Comparison of ENCODE assay signal across 8 cellular contexts in genomic region chr17:45784583-45785372, GRCh38. TPM values are rescaled to one million over a fixed set of nuclear protein-coding genes. Genes with fewer than 3 reads are reported as not detected.
DNase-seq lines count a peak whose midpoint lies in the region; ATAC-seq and TF ChIP-seq lines count a peak whose summit lies in the region.

No MANE protein-coding gene starts in this region.

- peak overlapping the region; percentile 100 for H3K4me2 ChIP-seq in BLaER1

- H3K4me1 ChIP-seq in BLaER1 (peaks cover 35% of the 10 kb centered on the region), HUES64 (ENCODE audit: insufficient read depth, low read length) (0 out of 2 replicates have a peak, but pooled peaks cover 3% of the 10 kb centered on the region), mucosa of descending colon (ENCODE audit: low read depth) (peaks cover 20% of the 10 kb centered on the region), suprapubic skin (peaks cover 25% of the 10 kb centered on the region)

- H3K36me3 ChIP-seq in BLaER1 (no peaks in the 10 kb centered on the region), HUES64 (ENCODE audit: insufficient read depth, low read length) (no peaks in the 10 kb centered on the region), mucosa of descending colon (ENCODE audit: low read depth) (no peaks in the 10 kb centered on the region), suprapubic skin (no peaks in the 10 kb centered on the region)

- H3K9ac ChIP-seq in BLaER1 (peak overlapping the region; percentile 40; the same call in 1 of the 2 replicates), HUES64 (ENCODE audit: low read depth, low read length) (no peak overlapping the region)

- H3K27ac ChIP-seq in BLaER1 (no peak overlapping the region), HUES64 (ENCODE audit: low read depth, low read length) (no peak overlapping the region), suprapubic skin (no peak overlapping the region)

- ATAC-seq in mucosa of descending colon: peak; percentile 49

- WGBS in HUES64: under 1% methylated on average over 85 of the region's 85 CpGs
- WGBS in suprapubic skin: 4% methylated on average over 9 of the region's 85 CpGs

- peaks cover 46% of the 10 kb centered on the region for H4K20me1 ChIP-seq in BLaER1

- H3K27me3 ChIP-seq in BLaER1: peaks cover 76% of the 10 kb centered on the region
- peaks cover 83% of the 10 kb centered on the region for H3K27me3 ChIP-seq in HUES64 (ENCODE audit: insufficient read depth, low read length)
- peaks cover 76% of the 10 kb centered on the region for H3K27me3 ChIP-seq in suprapubic skin

- peak; percentile 18 for DNase-seq in activated CD4-positive, alpha-beta T cell treated with anti-CD3 and anti-CD28 coated beads for 1 hour
- DNase-seq in dermis blood vessel endothelial cell (peak; percentile 14), mucosa of descending colon (peak in 2 of 3 donors; percentile 14 to 27), suprapubic skin (ENCODE audit: low spot score in 2 of 2) (peak in 1 of 2 donors; percentile 84), medulla oblongata (ENCODE audit: extremely low spot score) (no peak), NK-92 (lab: John Stamatoyannopoulos, UW; ENCODE audit: unreplicated experiment) (no peak)

- H3K9me3 ChIP-seq in BLaER1 (no peaks in the 10 kb centered on the region), HUES64 (ENCODE audit: insufficient read depth, low read depth, low read length) (no peaks in the 10 kb centered on the region), mucosa of descending colon (no peaks in the 10 kb centered on the region), suprapubic skin (no peaks in the 10 kb centered on the region)

- TF ChIP-seq CTCF in mucosa of descending colon (IDR thresholded peaks at IDR 0.05) (no peak), suprapubic skin (IDR thresholded peaks at IDR 0.05) (no peak)

- no peak for TF ChIP-seq POLR2A in suprapubic skin (IDR thresholded peaks at IDR 0.05)

- intact Hi-C loops in mucosa of descending colon (cut with DNase I, micrococcal nuclease): no loop called here

- H3K4me3 ChIP-seq in BLaER1 (peak overlapping the region; percentile 71), HUES64 (ENCODE audit: low read length) (peak overlapping the region; percentile 52), mucosa of descending colon (no peak overlapping the region), suprapubic skin (peak overlapping the region; percentile 55)

- no peak for TF ChIP-seq EP300 in suprapubic skin (IDR thresholded peaks at IDR 0.05)

RNA-seq across cellular contexts. Expression of gene CRHR1, which starts 0.7 kb away (rescaled TPM):
- 0.25 TPM for polyA plus RNA-seq in HUES64 (2013, experiment 1 of 2)
- 0.44 TPM for polyA plus RNA-seq in HUES64 (2013, experiment 2 of 2)
- total RNA-seq in dermis blood vessel endothelial cell (not detected in 2 replicates), mucosa of descending colon (not detected), suprapubic skin (under 1 TPM; 0.26 to 0.89 (median 0.76) TPM)

RNA-seq across cellular contexts. Expression of gene SPPL2C, which starts 59.9 kb away (rescaled TPM):
- not detected for polyA plus RNA-seq in HUES64 (2013, experiment 1 of 2)
- not detected for polyA plus RNA-seq in HUES64 (2013, experiment 2 of 2)
- total RNA-seq in dermis blood vessel endothelial cell (not detected in 2 replicates), mucosa of descending colon (not detected), suprapubic skin (not detected)

Comparison
In these comparisons a context has a peak if more than half of its experiments do, and no peak if none do; other contexts are left out.
1. DNase-seq: peak in activated CD4-positive, alpha-beta T cell treated with anti-CD3 and anti-CD28 coated beads for 1 hour (single experiment), dermis blood vessel endothelial cell (single experiment) and mucosa of descending colon (2 of 3); none in medulla oblongata (single experiment) and NK-92 (single experiment).